In the genomic region with DNA sequence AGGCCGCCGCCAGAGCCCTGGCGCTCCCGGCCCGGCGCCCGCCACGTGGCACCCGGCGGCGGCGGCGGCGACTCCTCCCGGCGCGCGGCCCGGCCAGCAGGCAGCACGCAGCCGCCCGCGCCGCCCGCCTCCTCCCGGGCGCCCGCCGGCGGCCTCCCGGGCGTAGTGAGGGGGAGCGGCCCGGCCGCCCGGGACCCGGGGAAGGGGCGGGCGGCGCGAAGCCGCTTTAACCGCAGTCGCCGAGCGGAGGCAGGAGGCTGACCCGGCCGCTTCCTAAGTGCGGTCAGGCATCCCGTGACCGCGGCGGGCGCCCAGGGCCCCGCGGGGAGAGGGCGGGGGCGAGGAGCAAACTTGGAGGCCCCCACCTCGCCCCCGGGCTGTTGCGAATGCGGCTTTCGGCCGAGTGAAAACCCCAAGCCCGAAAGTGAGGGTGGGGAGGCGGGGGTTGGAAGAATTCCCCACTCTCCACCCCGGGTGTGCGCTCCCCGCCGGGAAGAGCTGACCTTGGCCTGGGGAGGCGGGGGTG, we compare ENCODE assay signal across 1 cellular context.
A peak's percentile ranks its signal among the peaks of the same experiment; 100 is the strongest.
TF ChIP-seq lines count a peak whose summit lies in the region.

No MANE protein-coding gene starts in this region.

TF ChIP-seq in K562, 482 proteins besides CTCF, POLR2A, EP300 and RAD21 (continues in another document):
- peak; percentile 95; the same call in 1 of the 2 replicates for TF ChIP-seq ESRRA (IDR thresholded peaks at IDR 0.05; ENCODE audit: borderline replicate concordance, low read depth)
- TF ChIP-seq MLLT1 (IDR thresholded peaks at IDR 0.05), result peak in 1 of 2 experiments; percentile 52; a peak in 1 of 4 replicates
- peak; percentile 13; the same call in 1 of the 2 replicates for TF ChIP-seq PHF8 (IDR thresholded peaks at IDR 0.05; ENCODE audit: borderline replicate concordance, low read length)
- no peak for TF ChIP-seq HNRNPL (IDR thresholded peaks at IDR 0.05; ENCODE audit: low read depth, low read length)
- no peak for TF ChIP-seq SREBF1 (IDR thresholded peaks at IDR 0.05; ENCODE audit: borderline replicate concordance, low read depth, low read length)
- peak in 1 of 3 experiments; percentile 6 for TF ChIP-seq YY1 (IDR thresholded peaks at IDR 0.05; ENCODE audit: borderline replicate concordance in 1 of 3, control insufficient read depth in 1 of 3, extremely low read depth in 1 of 3, insufficient read depth in 3 of 3, insufficient read length in 1 of 3, insufficient replicate concordance in 2 of 3, low read depth in 1 of 3, low read length in 2 of 3)
- TF ChIP-seq FIP1L1 (IDR thresholded peaks at IDR 0.05; ENCODE audit: low read depth, low read length, poor library complexity, severe bottlenecking), result peak; percentile 18
- peak; percentile 46; the same call in 1 of the 2 replicates for TF ChIP-seq ZNF766 (CRISPR knock-in tag; conservative IDR thresholded peaks at IDR 0.05)
- TF ChIP-seq, protein P1, sequence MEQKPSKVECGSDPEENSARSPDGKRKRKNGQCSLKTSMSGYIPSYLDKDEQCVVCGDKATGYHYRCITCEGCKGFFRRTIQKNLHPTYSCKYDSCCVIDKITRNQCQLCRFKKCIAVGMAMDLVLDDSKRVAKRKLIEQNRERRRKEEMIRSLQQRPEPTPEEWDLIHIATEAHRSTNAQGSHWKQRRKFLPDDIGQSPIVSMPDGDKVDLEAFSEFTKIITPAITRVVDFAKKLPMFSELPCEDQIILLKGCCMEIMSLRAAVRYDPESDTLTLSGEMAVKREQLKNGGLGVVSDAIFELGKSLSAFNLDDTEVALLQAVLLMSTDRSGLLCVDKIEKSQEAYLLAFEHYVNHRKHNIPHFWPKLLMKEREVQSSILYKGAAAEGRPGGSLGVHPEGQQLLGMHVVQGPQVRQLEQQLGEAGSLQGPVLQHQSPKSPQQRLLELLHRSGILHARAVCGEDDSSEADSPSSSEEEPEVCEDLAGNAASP (IDR thresholded peaks at IDR 0.05), result no peak
- no peak for TF ChIP-seq ELF1 (tag; IDR thresholded peaks at IDR 0.05)
- TF ChIP-seq PML (IDR thresholded peaks at IDR 0.05; ENCODE audit: low read length), result peak; percentile 17; the same call in 1 of the 2 replicates
- TF ChIP-seq SMARCE1 (IDR thresholded peaks at IDR 0.05), result no peak
- TF ChIP-seq ZKSCAN1 (IDR thresholded peaks at IDR 0.05; ENCODE audit: low read depth, low read length), result no peak
- TF ChIP-seq RBM25 (IDR thresholded peaks at IDR 0.05; ENCODE audit: low read depth, low read length, severe bottlenecking), result peak; percentile 10
- 0 out of 2 replicates have a peak, but pooled peaks have one; percentile 6 for TF ChIP-seq ZNF24 (IDR thresholded peaks at IDR 0.05)
- peak; percentile 95 for TF ChIP-seq HMGN3 (IDR thresholded peaks at IDR 0.05; ENCODE audit: borderline replicate concordance, extremely low read depth, insufficient read length, low read depth, low read length)
- TF ChIP-seq EGR1 (conservative IDR thresholded peaks at IDR 0.05), result peak; percentile 72
- TF ChIP-seq TGIF2 (CRISPR knock-in tag; IDR thresholded peaks at IDR 0.05), result no peak
- peak; percentile 77 for TF ChIP-seq POLR2G (IDR thresholded peaks at IDR 0.05; ENCODE audit: low read depth, low read length)
- no peak for TF ChIP-seq TAF7 (tag; IDR thresholded peaks at IDR 0.05)
- TF ChIP-seq, protein P2, sequence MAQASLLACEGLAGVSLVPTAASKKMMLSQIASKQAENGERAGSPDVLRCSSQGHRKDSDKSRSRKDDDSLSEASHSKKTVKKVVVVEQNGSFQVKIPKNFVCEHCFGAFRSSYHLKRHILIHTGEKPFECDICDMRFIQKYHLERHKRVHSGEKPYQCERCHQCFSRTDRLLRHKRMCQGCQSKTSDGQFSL (CRISPR knock-in tag; IDR thresholded peaks at IDR 0.05), result no peak
- TF ChIP-seq, protein P2 (tag; IDR thresholded peaks at IDR 0.05), result no peak
- peak; percentile 76; the same call in 1 of the 2 replicates for TF ChIP-seq GATAD2B (IDR thresholded peaks at IDR 0.05; ENCODE audit: borderline replicate concordance)
- peak; percentile 7; the same call in 1 of the 2 replicates for TF ChIP-seq RNF2 (IDR thresholded peaks at IDR 0.05)
- 0 out of 2 replicates have a peak, but pooled peaks have one; percentile 45 for TF ChIP-seq ZNF583 (CRISPR knock-in tag; IDR thresholded peaks at IDR 0.05)
- TF ChIP-seq ZNF449 (CRISPR knock-in tag; IDR thresholded peaks at IDR 0.05), result no peak
- no peak for TF ChIP-seq ZNF263 (CRISPR knock-in tag; IDR thresholded peaks at IDR 0.05; ENCODE audit: borderline replicate concordance)
- TF ChIP-seq CCNT2 (IDR thresholded peaks at IDR 0.05; ENCODE audit: borderline replicate concordance, extremely low read depth, insufficient read length, low read depth, low read length), result peak; percentile 88
- TF ChIP-seq ZFP36 (IDR thresholded peaks at IDR 0.05; ENCODE audit: low read depth, low read length, partially characterized antibody), result peak; percentile 80
- no peak for TF ChIP-seq DIDO1 (tag; IDR thresholded peaks at IDR 0.05; ENCODE audit: low read depth)
- TF ChIP-seq ZFX (CRISPR knock-in tag; IDR thresholded peaks at IDR 0.05), result peak; percentile 67
- peak; percentile 90 for TF ChIP-seq HES1 (IDR thresholded peaks at IDR 0.05; ENCODE audit: low read depth)
- TF ChIP-seq, protein P3, sequence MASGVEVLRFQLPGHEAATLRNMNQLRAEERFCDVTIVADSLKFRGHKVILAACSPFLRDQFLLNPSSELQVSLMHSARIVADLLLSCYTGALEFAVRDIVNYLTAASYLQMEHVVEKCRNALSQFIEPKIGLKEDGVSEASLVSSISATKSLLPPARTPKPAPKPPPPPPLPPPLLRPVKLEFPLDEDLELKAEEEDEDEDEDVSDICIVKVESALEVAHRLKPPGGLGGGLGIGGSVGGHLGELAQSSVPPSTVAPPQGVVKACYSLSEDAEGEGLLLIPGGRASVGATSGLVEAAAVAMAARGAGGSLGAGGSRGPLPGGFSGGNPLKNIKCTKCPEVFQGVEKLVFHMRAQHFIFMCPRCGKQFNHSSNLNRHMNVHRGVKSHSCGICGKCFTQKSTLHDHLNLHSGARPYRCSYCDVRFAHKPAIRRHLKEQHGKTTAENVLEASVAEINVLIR (CRISPR knock-in tag; IDR thresholded peaks at IDR 0.05), result 0 out of 2 replicates have a peak, but pooled peaks have one; percentile 12
- TF ChIP-seq NR2F6 (CRISPR knock-in tag; IDR thresholded peaks at IDR 0.05), result no peak
- TF ChIP-seq CBFB (CRISPR knock-in tag; IDR thresholded peaks at IDR 0.05), result 0 out of 2 replicates have a peak, but pooled peaks have one; percentile 27
- TF ChIP-seq ETV6 (IDR thresholded peaks at IDR 0.05; ENCODE audit: borderline replicate concordance in 1 of 2, low read depth in 2 of 2, low read length in 1 of 2), result 0 out of 4 replicates have a peak, but pooled peaks of 1 of the 2 experiments have one; percentile 15
- TF ChIP-seq ETV6 (CRISPR knock-in tag; IDR thresholded peaks at IDR 0.05; ENCODE audit: borderline replicate concordance), result no peak
- no peak for TF ChIP-seq NCOA2 (IDR thresholded peaks at IDR 0.05; ENCODE audit: partially characterized antibody in 2 of 2)
- TF ChIP-seq FUS (optimal IDR thresholded peaks at IDR 0.05; ENCODE audit: low read depth, low read length), result peak; percentile 14
- no peak for TF ChIP-seq RBM34 (IDR thresholded peaks at IDR 0.05; ENCODE audit: borderline replicate concordance, insufficient read depth, low read length)
- peak; percentile 54; the same call in 1 of the 2 replicates for TF ChIP-seq ZBTB7A (IDR thresholded peaks at IDR 0.05; ENCODE audit: borderline replicate concordance, control insufficient read depth, low read depth, low read length)
- TF ChIP-seq IRF1 (CRISPR knock-in tag; IDR thresholded peaks at IDR 0.05; ENCODE audit: borderline replicate concordance), result no peak
- no peak for TF ChIP-seq MLX (CRISPR knock-in tag; conservative IDR thresholded peaks at IDR 0.05)
- TF ChIP-seq FOXK2 (conservative IDR thresholded peaks at IDR 0.05 in 1 of 2, IDR thresholded peaks at IDR 0.05 in 1 of 2; ENCODE audit: low read depth in 2 of 2), result no peak
- peak in 1 of 2 experiments; percentile 27; a peak in 1 of 4 replicates for TF ChIP-seq KDM4B (IDR thresholded peaks at IDR 0.05; ENCODE audit: borderline replicate concordance in 2 of 2, low read depth in 1 of 2)
- TF ChIP-seq BRF1 (IDR thresholded peaks at IDR 0.05; ENCODE audit: borderline replicate concordance, extremely low read depth, insufficient read length), result no peak
- TF ChIP-seq USF1 (CRISPR knock-in tag; IDR thresholded peaks at IDR 0.05), result peak; percentile 35; the same call in 1 of the 2 replicates
- peak; percentile 83 for TF ChIP-seq ZNF644 (tag; IDR thresholded peaks at IDR 0.05; ENCODE audit: low read depth)
- TF ChIP-seq U2AF1 (optimal IDR thresholded peaks at IDR 0.05; ENCODE audit: low read depth, low read length), result peak; percentile 84
- no peak for TF ChIP-seq ZEB2 (IDR thresholded peaks at IDR 0.05)
- no peak for TF ChIP-seq MEF2D (tag; conservative IDR thresholded peaks at IDR 0.05; ENCODE audit: low read depth)
- TF ChIP-seq NR2C2 (CRISPR knock-in tag; IDR thresholded peaks at IDR 0.05), result no peak
- TF ChIP-seq NR2C2 (tag; IDR thresholded peaks at IDR 0.05), result peak; percentile 68
- TF ChIP-seq, protein P4, sequence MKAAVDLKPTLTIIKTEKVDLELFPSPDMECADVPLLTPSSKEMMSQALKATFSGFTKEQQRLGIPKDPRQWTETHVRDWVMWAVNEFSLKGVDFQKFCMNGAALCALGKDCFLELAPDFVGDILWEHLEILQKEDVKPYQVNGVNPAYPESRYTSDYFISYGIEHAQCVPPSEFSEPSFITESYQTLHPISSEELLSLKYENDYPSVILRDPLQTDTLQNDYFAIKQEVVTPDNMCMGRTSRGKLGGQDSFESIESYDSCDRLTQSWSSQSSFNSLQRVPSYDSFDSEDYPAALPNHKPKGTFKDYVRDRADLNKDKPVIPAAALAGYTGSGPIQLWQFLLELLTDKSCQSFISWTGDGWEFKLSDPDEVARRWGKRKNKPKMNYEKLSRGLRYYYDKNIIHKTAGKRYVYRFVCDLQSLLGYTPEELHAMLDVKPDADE (conservative IDR thresholded peaks at IDR 0.05; ENCODE audit: control insufficient read depth, low read depth, low read length), result 0 out of 2 replicates have a peak, but pooled peaks have one; percentile 13
- TF ChIP-seq ZBED1 (IDR thresholded peaks at IDR 0.05), result no peak
- peak in 1 of 2 experiments; percentile 24; a peak in 1 of 4 replicates for TF ChIP-seq RCOR1 (IDR thresholded peaks at IDR 0.05; ENCODE audit: borderline replicate concordance in 1 of 2, low read depth in 2 of 2, low read length in 2 of 2)
- TF ChIP-seq SIX5 (IDR thresholded peaks at IDR 0.05; ENCODE audit: borderline replicate concordance in 1 of 2, insufficient read depth in 1 of 2, low read depth in 1 of 2, low read length in 2 of 2), result no peak
- TF ChIP-seq ETV1 (tag; conservative IDR thresholded peaks at IDR 0.05; ENCODE audit: low read depth), result peak; percentile 31; the same call in 1 of the 2 replicates
